ENCODE assay signal across 1 cellular context in genomic region chr12:49036029-49036428, GRCh38.
TF ChIP-seq lines count a peak whose summit lies in the region.

No MANE protein-coding gene starts in this region.

TF ChIP-seq in HepG2, 621 proteins besides CTCF, POLR2A, EP300 and RAD21:
- no peak for TF ChIP-seq MTA3 (CRISPR knock-in tag; IDR thresholded peaks at IDR 0.05)
- no peak for TF ChIP-seq MTA1 (CRISPR knock-in tag; IDR thresholded peaks at IDR 0.05; ENCODE audit: borderline replicate concordance)
- no peak for TF ChIP-seq ZNF446 (CRISPR knock-in tag; IDR thresholded peaks at IDR 0.05)
- TF ChIP-seq ZFP37 (CRISPR knock-in tag; IDR thresholded peaks at IDR 0.05; ENCODE audit: borderline replicate concordance) = no peak
- TF ChIP-seq PHF8 (CRISPR knock-in tag; IDR thresholded peaks at IDR 0.05) = no peak
- no peak for TF ChIP-seq SRSF4 (IDR thresholded peaks at IDR 0.05; ENCODE audit: low read depth, low read length, poor library complexity, severe bottlenecking)
- TF ChIP-seq JUN (CRISPR knock-in tag; IDR thresholded peaks at IDR 0.05) = no peak
- TF ChIP-seq ESRRA (CRISPR knock-in tag; IDR thresholded peaks at IDR 0.05; ENCODE audit: low read depth) = no peak
- no peak for TF ChIP-seq KLF9 (CRISPR knock-in tag; IDR thresholded peaks at IDR 0.05; ENCODE audit: low read depth)
- no peak for TF ChIP-seq TRAFD1 (CRISPR knock-in tag; IDR thresholded peaks at IDR 0.05; ENCODE audit: borderline replicate concordance)
- no peak for TF ChIP-seq ZNF431 (CRISPR knock-in tag; IDR thresholded peaks at IDR 0.05; ENCODE audit: borderline replicate concordance, low read depth)
